In genomic region chr7:120334475-120334874, GRCh38 we compare ENCODE assay signal across 17 cellular contexts.
DNase-seq lines count a peak whose midpoint lies in the region; ATAC-seq, FAIRE-seq and TF ChIP-seq lines count a peak whose summit lies in the region.
"Had no signal": no experiment of that assay in that cellular context is flagged by ENCODE, and none has a peak within 500 bp of the region (broad histone marks: within the 10 kb centered on the region; RNA-seq: fewer than 3 reads in every experiment).

No MANE protein-coding gene starts in this region.

- H3K27ac Mint-ChIP-seq in glutamatergic neuron (ENCODE audit: unreplicated experiment): no peak overlapping the region
- H3K27ac Mint-ChIP-seq in CD8-positive, alpha-beta T cell: no peak overlapping the region
- H3K27ac Mint-ChIP-seq: activated naive CD8-positive, alpha-beta T cell treated with anti-CD3 and anti-CD28 coated beads, Interleukin-2, amount 50 U/mL, for 24 hours; CD4-positive, alpha-beta memory T cell; neural progenitor cell had no signal

- H3K4me1 Mint-ChIP-seq in glutamatergic neuron (ENCODE audit: low read depth, unreplicated experiment): no peaks in the 10 kb centered on the region
- H3K4me1 Mint-ChIP-seq in CD8-positive, alpha-beta T cell (ENCODE audit: low read depth): no peaks in the 10 kb centered on the region
- H3K4me1 Mint-ChIP-seq: activated naive CD8-positive, alpha-beta T cell treated with anti-CD3 and anti-CD28 coated beads, Interleukin-2, amount 50 U/mL, for 24 hours; CD4-positive, alpha-beta memory T cell; neural progenitor cell had no signal

- POLR2A ChIA-PET in CD8-positive, alpha-beta T cell (lab: Charles Lee): no interaction called here

- H3K36me3 ChIP-seq in pancreas: no peaks in the 10 kb centered on the region
- no peaks in the 10 kb centered on the region for H3K36me3 ChIP-seq in CD8-positive, alpha-beta T cell (ENCODE audit: insufficient read depth, low read length)
- H3K36me3 ChIP-seq: HAP-1, lower lobe of right lung, neural progenitor cell, SJCRH30 had no signal

- FAIRE-seq in pancreas (lab: Jason Lieb, UNC): no peak

- TF ChIP-seq CTCF in glutamatergic neuron (IDR thresholded peaks at IDR 0.05; ENCODE audit: partially characterized antibody, unreplicated experiment): no peak
- no peak for TF ChIP-seq CTCF in pancreas (IDR thresholded peaks at IDR 0.05)
- TF ChIP-seq CTCF in CD8-positive, alpha-beta T cell (IDR thresholded peaks at IDR 0.05): no peak

- no peak overlapping the region for H3K27ac ChIP-seq in pancreas
- no peak overlapping the region for H3K27ac ChIP-seq in CD8-positive, alpha-beta T cell (ENCODE audit: low read depth, low read length)
- H3K27ac ChIP-seq: lower lobe of right lung, neural progenitor cell, SJCRH30, skin epidermis, testis had no signal

- H3K36me3 Mint-ChIP-seq in glutamatergic neuron (ENCODE audit: unreplicated experiment): no peaks in the 10 kb centered on the region
- no peaks in the 10 kb centered on the region for H3K36me3 Mint-ChIP-seq in CD8-positive, alpha-beta T cell
- H3K36me3 Mint-ChIP-seq: CD4-positive, alpha-beta memory T cell; neural progenitor cell had no signal

- no peaks in the 10 kb centered on the region for H3K27me3 ChIP-seq in pancreas
- H3K27me3 ChIP-seq in CD8-positive, alpha-beta T cell (ENCODE audit: insufficient read depth, low read length): no peaks in the 10 kb centered on the region
- H3K27me3 ChIP-seq: neural progenitor cell, testis had no signal

- intact Hi-C loops in pancreas (cut with DNase I): no loop called here
- intact Hi-C loops in CD8-positive, alpha-beta T cell (cut with DNase I, micrococcal nuclease): no loop called here

- no peaks in the 10 kb centered on the region for H3K9me3 ChIP-seq in pancreas
- no peaks in the 10 kb centered on the region for H3K9me3 ChIP-seq in CD8-positive, alpha-beta T cell (ENCODE audit: low read length)
- H3K9me3 ChIP-seq: HAP-1, lower lobe of right lung, SJCRH30, testis had no signal

- H3K4me3 Mint-ChIP-seq in glutamatergic neuron (ENCODE audit: unreplicated experiment): no peak overlapping the region
- H3K4me3 Mint-ChIP-seq in CD8-positive, alpha-beta T cell: no peak overlapping the region
- H3K4me3 Mint-ChIP-seq: activated naive CD8-positive, alpha-beta T cell treated with anti-CD3 and anti-CD28 coated beads, Interleukin-2, amount 50 U/mL, for 24 hours; CD4-positive, alpha-beta memory T cell; neural progenitor cell had no signal

- H3K9me3 Mint-ChIP-seq in glutamatergic neuron (ENCODE audit: unreplicated experiment): no peaks in the 10 kb centered on the region
- peaks cover 5% of the 10 kb centered on the region for H3K9me3 Mint-ChIP-seq in CD8-positive, alpha-beta T cell
- H3K9me3 Mint-ChIP-seq: activated naive CD8-positive, alpha-beta T cell treated with anti-CD3 and anti-CD28 coated beads, Interleukin-2, amount 50 U/mL, for 24 hours; neural progenitor cell had no signal

- ATAC-seq in GM19035 (IDR thresholded peaks at IDR 0.05; ENCODE audit: unreplicated experiment) (peak; percentile 65), GM21723 (IDR thresholded peaks at IDR 0.05; ENCODE audit: unreplicated experiment) (peak; percentile 68), HG03095 (IDR thresholded peaks at IDR 0.05; ENCODE audit: unreplicated experiment) (peak; percentile 77), pancreas (no peak)
- no peak for ATAC-seq in CD8-positive, alpha-beta T cell
- ATAC-seq: activated naive CD8-positive, alpha-beta T cell treated with anti-CD3 and anti-CD28 coated beads, Interleukin-2, amount 50 U/mL, for 24 hours; lower lobe of right lung had no signal

- CTCF ChIA-PET in CD8-positive, alpha-beta T cell (lab: Charles Lee): no interaction called here

- no peaks in the 10 kb centered on the region for H3K4me1 ChIP-seq in pancreas
- no peaks in the 10 kb centered on the region for H3K4me1 ChIP-seq in CD8-positive, alpha-beta T cell (ENCODE audit: insufficient read depth, low read length)
- H3K4me1 ChIP-seq: HAP-1, lower lobe of right lung, neural progenitor cell, SJCRH30, testis had no signal

- H3K27me3 Mint-ChIP-seq in glutamatergic neuron (ENCODE audit: unreplicated experiment): no peaks in the 10 kb centered on the region
- H3K27me3 Mint-ChIP-seq in CD8-positive, alpha-beta T cell (ENCODE audit: low read depth): no peaks in the 10 kb centered on the region
- H3K27me3 Mint-ChIP-seq: activated naive CD8-positive, alpha-beta T cell treated with anti-CD3 and anti-CD28 coated beads, Interleukin-2, amount 50 U/mL, for 24 hours; CD4-positive, alpha-beta memory T cell had no signal

- DNase-seq in glutamatergic neuron (no peak), H4 (ENCODE audit: low spot score) (no peak), pancreas (no peak)
- DNase-seq in CD8-positive, alpha-beta T cell: no peak
- DNase-seq: activated naive CD8-positive, alpha-beta T cell treated with anti-CD3 and anti-CD28 coated beads, Interleukin-2, amount 50 U/mL, for 24 hours; CD4-positive, alpha-beta memory T cell; erythroblast; lower lobe of right lung; NCI-H1694 treated with DMSO at 0.1 percent for 48 hours; SJCRH30; testis had no signal

- WGBS in pancreas, 2 donors: 34 to 44% methylated on average over 1 of the region's 1 CpG

- no peak overlapping the region for H3K4me3 ChIP-seq in pancreas
- H3K4me3 ChIP-seq in CD8-positive, alpha-beta T cell (ENCODE audit: low read depth, low read length): no peak overlapping the region
- H3K4me3 ChIP-seq: HAP-1, lower lobe of right lung, neural progenitor cell, SJCRH30, skin epidermis, testis had no signal

Comparison
In these comparisons a context has a peak if more than half of its experiments do, and no peak if none do; other contexts are left out.
1. ATAC-seq: peak in GM19035 (single experiment), GM21723 (single experiment) and HG03095 (single experiment); none in pancreas (0 of 4) and CD8-positive, alpha-beta T cell (single experiment).